In genomic region chr12:47190271-47190750, GRCh38 we compare ENCODE assay signal across 8 cellular contexts.
DNase-seq lines count a peak whose midpoint lies in the region; ATAC-seq and TF ChIP-seq lines count a peak whose summit lies in the region.

No MANE protein-coding gene starts in this region.

- CTCF ChIA-PET in PC-9 (lab: Charles Lee), result no interaction called here

- peak; percentile 38 for ATAC-seq in GM19463 (IDR thresholded peaks at IDR 0.05; ENCODE audit: unreplicated experiment)
- no peak for ATAC-seq in HG03045 (IDR thresholded peaks at IDR 0.05; ENCODE audit: unreplicated experiment)

- H3K4me1 ChIP-seq in PC-9 (replicated peaks; ENCODE audit: insufficient read depth), result peaks cover 39% of the 10 kb centered on the region

- H3K27ac ChIP-seq in PC-9, result no peak overlapping the region
- H3K27ac ChIP-seq in epithelial cell of prostate, result peak overlapping the region; percentile 30

- intact Hi-C loops in PC-9 (cut with micrococcal nuclease; ENCODE audit: unreplicated experiment), result no loop called here
- intact Hi-C loops in cardiac septum (cut with DNase I), result no loop called here

- H2AFZ ChIP-seq in PC-9, result no peak overlapping the region

- H3K4me3 ChIP-seq in PC-9, result no peak overlapping the region

- no peak overlapping the region for H3K4me2 ChIP-seq in PC-9

- no peak for TF ChIP-seq CTCF in PC-9 (conservative IDR thresholded peaks at IDR 0.05)

- no peaks in the 10 kb centered on the region for H3K9me3 ChIP-seq in PC-9 (ENCODE audit: insufficient read depth, low read depth)

- H4K20me1 ChIP-seq in PC-9 (ENCODE audit: insufficient read depth), result no peaks in the 10 kb centered on the region

- POLR2A ChIA-PET in PC-9 (lab: Charles Lee; ENCODE audit: unreplicated experiment), result interaction anchor here (0.7 kb wide), 1 partner anchor 200 kb away, joined by 3 read pairs; no protein-coding TSS in a partner anchor

- no peaks in the 10 kb centered on the region for H3K79me2 ChIP-seq in PC-9 (ENCODE audit: low read depth)

- H3K9me2 ChIP-seq in PC-9 (ENCODE audit: insufficient read depth), result no peaks in the 10 kb centered on the region

- no peaks in the 10 kb centered on the region for H3K36me3 ChIP-seq in PC-9 (ENCODE audit: low read depth)

- BruUV-seq in PC-9 (replicated peaks; lab: Mats Ljungman, UMichigan), result TSS peak; percentile 36

- peaks cover 6% of the 10 kb centered on the region; the same call in 1 of the 2 replicates for H3F3A ChIP-seq in PC-9 (ENCODE audit: insufficient read depth, low read depth)

- no peaks in the 10 kb centered on the region for H3K27me3 ChIP-seq in PC-9 (ENCODE audit: insufficient read depth, low read depth)

- DNase-seq in A172 (ENCODE audit: low spot score) (peak; percentile 59), PC-9 (peak in 1 of 2 experiments; percentile 44), epithelial cell of prostate (ENCODE audit: low read depth, low spot score) (peak; percentile 72), cardiac septum (ENCODE audit: low spot score) (no peak), SIG-M5 treated with dmso at 0.1 percent for 504 hours (lab: John Stamatoyannopoulos, UW; ENCODE audit: unreplicated experiment) (no peak), NCI-H69 (lab: John Stamatoyannopoulos, UW) (no peak)

Comparison
In these comparisons a context has a peak if more than half of its experiments do, and no peak if none do; other contexts are left out.
1. DNase-seq: peak in A172 (single experiment) and epithelial cell of prostate (single experiment); none in cardiac septum (single experiment), SIG-M5 treated with dmso at 0.1 percent for 504 hours (single experiment) and NCI-H69 (single experiment).